Comparison of ENCODE assay signal across 12 cellular contexts in the genomic region with DNA sequence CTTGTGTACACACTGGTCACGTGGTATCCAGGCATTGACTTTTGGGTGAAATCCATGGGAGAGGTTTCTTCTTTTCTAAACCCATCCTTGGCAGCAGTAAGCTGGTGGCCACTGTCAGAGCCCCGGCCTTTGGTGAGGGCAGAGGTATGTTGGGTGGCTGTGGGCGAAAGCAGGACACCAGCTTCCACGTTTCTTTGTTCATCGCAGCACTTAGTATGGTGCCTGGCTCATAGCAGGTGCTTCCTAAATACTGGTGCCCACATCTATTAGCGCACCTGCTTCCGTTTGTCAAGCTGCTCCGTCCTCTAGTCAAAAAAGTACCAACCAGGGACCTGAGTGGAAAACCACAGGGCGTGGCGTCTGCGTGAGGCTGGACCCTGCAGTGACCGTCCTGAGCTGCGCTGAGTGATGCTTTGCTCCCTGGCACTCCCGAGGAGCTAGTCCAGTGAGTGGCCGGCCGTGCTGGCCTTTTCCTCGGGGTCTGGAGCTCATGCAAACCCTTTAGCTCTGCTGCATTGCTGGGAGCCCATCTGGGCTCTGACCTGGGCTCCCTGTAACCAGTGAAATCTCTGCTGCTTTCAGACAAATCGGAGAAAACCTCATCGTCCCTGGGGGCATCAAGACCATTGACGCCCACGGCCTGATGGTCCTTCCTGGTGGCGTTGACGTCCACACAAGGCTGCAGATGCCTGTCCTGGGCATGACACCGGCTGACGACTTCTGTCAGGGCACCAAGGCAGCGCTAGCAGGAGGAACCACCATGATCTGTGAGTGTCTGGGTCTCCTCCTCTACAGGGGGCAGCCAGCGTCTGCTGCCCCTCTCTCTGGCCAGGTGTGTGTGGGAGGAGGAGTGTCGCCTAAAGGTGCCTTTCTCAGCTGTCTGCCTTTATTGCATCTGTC.
"Had no signal": no experiment of that assay in that cellular context is flagged by ENCODE, and none has a peak within 500 bp of the region (broad histone marks: within the 10 kb centered on the region; RNA-seq: fewer than 3 reads in every experiment).

No MANE protein-coding gene starts in this region.

- H3K4me3 Mint-ChIP-seq: activated naive CD8-positive, alpha-beta T cell treated with anti-CD3 and anti-CD28 coated beads, Interleukin-2, amount 50 U/mL, for 24 hours; stimulated activated memory B cell treated with anti-CD40 and anti-IgM and Interleukin-4, amounts not matched to agents 10 μg/mL and 1 μg/mL and 100 μg/mL, for 72 hours had no signal

- H3K27ac Mint-ChIP-seq: activated naive CD8-positive, alpha-beta T cell treated with anti-CD3 and anti-CD28 coated beads, Interleukin-2, amount 50 U/mL, for 24 hours; stimulated activated memory B cell treated with anti-CD40 and anti-IgM and Interleukin-4, amounts not matched to agents 10 μg/mL and 1 μg/mL and 100 μg/mL, for 72 hours had no signal

- H3K4me1 ChIP-seq: pancreas had no signal

- H3K27ac ChIP-seq: esophagus muscularis mucosa, pancreas, tibial artery, uterus had no signal

- H3K4me3 ChIP-seq: esophagus muscularis mucosa, pancreas, smooth muscle cell, tibial artery, uterus had no signal

- ATAC-seq: activated naive CD8-positive, alpha-beta T cell treated with anti-CD3 and anti-CD28 coated beads, Interleukin-2, amount 50 U/mL, for 24 hours; left lobe of liver; pancreas; stimulated activated memory B cell treated with anti-CD40 and anti-IgM and Interleukin-4, amounts not matched to agents 10 μg/mL and 1 μg/mL and 100 μg/mL, for 72 hours had no signal

- H3K9me3 Mint-ChIP-seq: stimulated activated memory B cell treated with anti-CD40 and anti-IgM and Interleukin-4, amounts not matched to agents 10 μg/mL and 1 μg/mL and 100 μg/mL, for 72 hours had no signal

- DNase-seq: activated CD4-positive, alpha-beta T cell treated with anti-CD3 and anti-CD28 coated beads for 1 hour; activated naive CD4-positive, alpha-beta T cell treated with Interleukin-2 at 50 U/mL for 16 hours; activated naive CD8-positive, alpha-beta T cell treated with anti-CD3 and anti-CD28 coated beads, Interleukin-2, amount 50 U/mL, for 24 hours; mesenchymal stem cell; T-helper 9 cell; uterus had no signal

- H3K36me3 Mint-ChIP-seq: stimulated activated memory B cell treated with anti-CD40 and anti-IgM and Interleukin-4, amounts not matched to agents 10 μg/mL and 1 μg/mL and 100 μg/mL, for 72 hours had no signal

- H3K36me3 ChIP-seq: pancreas, tibial artery, uterus had no signal

- H3K9me3 ChIP-seq: esophagus muscularis mucosa, pancreas, tibial artery, uterus had no signal
